Comparison of ENCODE assay signal across 18 cellular contexts in genomic region chr9:131436386-131436785, GRCh38. TPM values are rescaled to one million over a fixed set of nuclear protein-coding genes. Genes with fewer than 3 reads are reported as not detected.
DNase-seq lines count a peak whose midpoint lies in the region; ATAC-seq, FAIRE-seq and TF ChIP-seq lines count a peak whose summit lies in the region.
"Had no signal": no experiment of that assay in that cellular context is flagged by ENCODE, and none has a peak within 500 bp of the region (broad histone marks: within the 10 kb centered on the region; RNA-seq: fewer than 3 reads in every experiment).

No MANE protein-coding gene starts in this region.

- H3K27ac ChIP-seq in kidney (ENCODE audit: low read depth in 2 of 2, low read length in 2 of 2): no peak overlapping the region
- no peak overlapping the region for H3K27ac ChIP-seq in caudate nucleus (ENCODE audit: low read depth, low read length)
- H3K27ac ChIP-seq in gastroesophageal sphincter: no peak overlapping the region
- H3K27ac ChIP-seq: hepatocyte, lower lobe of right lung, Peyer's patch had no signal

- H3K4me3 ChIP-seq in choroid plexus epithelial cell (ENCODE audit: low read depth, low read length) (no peak overlapping the region), kidney (ENCODE audit: low read length in 2 of 2) (no peak overlapping the region), gastroesophageal sphincter (no peak overlapping the region)
- H3K4me3 ChIP-seq: hepatocyte, lower lobe of right lung, Peyer's patch had no signal

- TF ChIP-seq CTCF in choroid plexus epithelial cell (conservative IDR thresholded peaks at IDR 0.05; ENCODE audit: low read depth, low read length) (no peak), kidney (IDR thresholded peaks at IDR 0.05; ENCODE audit: borderline replicate concordance, extremely low read depth, insufficient read depth) (no peak), gastroesophageal sphincter (IDR thresholded peaks at IDR 0.05) (no peak)

- DNase-seq in activated effector memory CD4-positive, alpha-beta T cell treated with anti-CD3 and anti-CD28 coated beads, Interleukin-2, amount 50 U/mL, for 16 hours: peak; percentile 57
- DNase-seq in activated effector memory CD4-positive, alpha-beta T cell treated with Interleukin-2 at 50 U/mL for 16 hours: no peak
- DNase-seq in choroid plexus epithelial cell (ENCODE audit: low read depth) (peak; percentile 68), kidney (peak; percentile 62), smooth muscle cell of the brain vasculature (ENCODE audit: low read depth, low spot score) (peak; percentile 40), caudate nucleus (lab: John Stamatoyannopoulos, UW) (no peak), NCI-H526 (lab: John Stamatoyannopoulos, UW) (no peak)
- DNase-seq: activated CD4-positive, alpha-beta T cell treated with anti-CD3 and anti-CD28 coated beads for 4 hours; Caco-2; erythroblast; lower lobe of right lung; NCI-H2029; Peyer's patch; T-cell had no signal

- no peak for FAIRE-seq in kidney (lab: Jason Lieb, UNC)
- FAIRE-seq: GM18507, H54 had no signal

- H3K9ac ChIP-seq in kidney (ENCODE audit: low read length in 2 of 2): no peak overlapping the region

- WGBS in gastroesophageal sphincter (ENCODE audit: low coverage in 1 of 2), 2 donors: 29 to 60% methylated on average over 1 to 2 of the region's 12 CpGs

- H3K4me1 ChIP-seq in kidney (ENCODE audit: control insufficient read depth in 1 of 2, insufficient read depth in 1 of 2, low read depth in 1 of 2, low read length in 2 of 2) (peaks cover 0 to 10% of the 10 kb centered on the region in 2 donors), gastroesophageal sphincter (peaks cover 0 to 36% (median 9%) of the 10 kb centered on the region in 3 donors)
- H3K4me1 ChIP-seq: Caco-2, lower lobe of right lung had no signal

- H3K9me3 ChIP-seq in kidney (ENCODE audit: control insufficient read depth in 1 of 2, low read length in 2 of 2) (no peaks in the 10 kb centered on the region), gastroesophageal sphincter (no peaks in the 10 kb centered on the region)
- H3K9me3 ChIP-seq: Caco-2, lower lobe of right lung, Peyer's patch had no signal

- intact Hi-C loops in kidney (cut with DNase I): no loop called here

- no peaks in the 10 kb centered on the region for H3K27me3 ChIP-seq in gastroesophageal sphincter
- H3K27me3 ChIP-seq: hepatocyte, Peyer's patch had no signal

- no peak for TF ChIP-seq POLR2A in gastroesophageal sphincter (IDR thresholded peaks at IDR 0.05)

- H3K36me3 ChIP-seq in kidney (ENCODE audit: control insufficient read depth in 1 of 2, insufficient read depth in 2 of 2, low read length in 2 of 2): peaks cover 41 to 67% of the 10 kb centered on the region in 2 donors
- H3K36me3 ChIP-seq in gastroesophageal sphincter: peaks cover 0 to 98% of the 10 kb centered on the region in 2 donors

- TF ChIP-seq EP300 in gastroesophageal sphincter (IDR thresholded peaks at IDR 0.05): no peak

- ATAC-seq in gastroesophageal sphincter: no peak
- ATAC-seq: lower lobe of right lung, T-cell had no signal

RNA-seq across cellular contexts. Expression of gene PRRC2B, which starts 42.5 kb away (rescaled TPM):
- total RNA-seq in kidney (227 TPM), gastroesophageal sphincter (100 to 1,000 TPM; 102 to 198 (median 108) TPM)
- polyA plus RNA-seq in kidney (ENCODE audit: insufficient read depth, low read depth, low replicate concordance): 37.4 TPM

Comparison
In these comparisons a context has a peak if more than half of its experiments do, and no peak if none do; other contexts are left out.
1. DNase-seq: peak in activated effector memory CD4-positive, alpha-beta T cell treated with anti-CD3 and anti-CD28 coated beads, Interleukin-2, amount 50 U/mL, for 16 hours (single experiment), choroid plexus epithelial cell (single experiment), kidney (single experiment) and smooth muscle cell of the brain vasculature (single experiment); none in activated effector memory CD4-positive, alpha-beta T cell treated with Interleukin-2 at 50 U/mL for 16 hours (single experiment), caudate nucleus (0 of 61) and NCI-H526 (0 of 2).